Comparison of ENCODE assay signal across 19 cellular contexts in the genomic region with DNA sequence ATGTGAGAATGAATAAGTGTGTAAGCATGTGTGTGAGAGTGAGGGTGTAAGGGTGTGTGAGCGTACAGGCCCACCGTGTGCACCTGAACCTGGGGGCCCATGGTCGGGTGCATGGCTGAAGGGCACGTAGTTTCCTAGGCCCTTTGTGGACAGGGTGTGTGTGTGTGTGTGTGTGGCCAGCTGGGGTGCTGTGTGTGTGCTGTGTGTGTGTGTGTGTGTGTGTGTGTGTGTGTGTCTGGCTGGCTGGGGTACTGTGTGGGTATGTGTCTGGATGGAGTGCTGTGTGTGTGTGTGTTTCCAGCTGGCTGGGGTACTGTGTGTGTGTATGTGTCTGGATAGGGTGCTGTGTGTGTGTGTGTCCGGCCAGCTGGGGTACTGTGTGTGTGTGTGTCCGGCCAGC. TPM values are rescaled to one million over a fixed set of nuclear protein-coding genes. Genes with fewer than 3 reads are reported as not detected.
DNase-seq lines count a peak whose midpoint lies in the region; ATAC-seq, FAIRE-seq and TF ChIP-seq lines count a peak whose summit lies in the region.
"Had no signal": no experiment of that assay in that cellular context is flagged by ENCODE, and none has a peak within 500 bp of the region (broad histone marks: within the 10 kb centered on the region; RNA-seq: fewer than 3 reads in every experiment).

No MANE protein-coding gene starts in this region.

- TF ChIP-seq POLR2A in HepG2 (IDR thresholded peaks at IDR 0.05; ENCODE audit: insufficient read depth in 1 of 2, low read depth in 2 of 2, low read length in 2 of 2): no peak
- no peak for TF ChIP-seq POLR2A in right lobe of liver (IDR thresholded peaks at IDR 0.05)

- H2AFZ ChIP-seq in HepG2 (ENCODE audit: low read length) (no peak overlapping the region), neural progenitor cell (replicated peaks) (no peak overlapping the region)
- H2AFZ ChIP-seq: GM23248 had no signal

- no peaks in the 10 kb centered on the region for H3K9me3 Mint-ChIP-seq in endothelial cell (ENCODE audit: unreplicated experiment)
- no peaks in the 10 kb centered on the region for H3K9me3 Mint-ChIP-seq in neural progenitor cell
- H3K9me3 Mint-ChIP-seq: CD8-positive, alpha-beta memory T cell had no signal

- POLR2A ChIA-PET in HepG2 (lab: Yijun Ruan, JAX): no interaction called here

- ATAC-seq in HepG2 (no peak), right lobe of liver (no peak)

- in situ Hi-C loops in HepG2 (cut with HindIII; ENCODE audit: extremely low pct_ligation_motif_present, low pct_unique_long_range_greater_than_20kb): no loop called here

- no peak for FAIRE-seq in HepG2 (lab: Jason Lieb, UNC)
- FAIRE-seq in kidney (lab: Jason Lieb, UNC): no peak
- FAIRE-seq: A204.1, GM12892, RCC 7860 had no signal

- TF ChIP-seq CTCF in HepG2 (CRISPR knock-in tag; IDR thresholded peaks at IDR 0.05) (no peak), right lobe of liver (IDR thresholded peaks at IDR 0.05) (no peak), endothelial cell (IDR thresholded peaks at IDR 0.05; ENCODE audit: unreplicated experiment) (no peak), neural progenitor cell (IDR thresholded peaks at IDR 0.05) (no peak), kidney (IDR thresholded peaks at IDR 0.05; ENCODE audit: borderline replicate concordance, extremely low read depth, insufficient read depth) (no peak)

- H3K9ac ChIP-seq in HepG2 (ENCODE audit: insufficient read depth, low read depth, low read length): no peak overlapping the region; the same call in 1 of the 2 replicates
- H3K9ac ChIP-seq in neural progenitor cell: no peak overlapping the region
- no peak overlapping the region for H3K9ac ChIP-seq in kidney (ENCODE audit: low read length in 2 of 2)
- H3K9ac ChIP-seq: BLaER1, GM23248 had no signal

- H3K27me3 Mint-ChIP-seq in endothelial cell (ENCODE audit: unreplicated experiment): peaks cover 22% of the 10 kb centered on the region
- H3K27me3 Mint-ChIP-seq in neural progenitor cell (ENCODE audit: insufficient read depth, low read depth): peaks cover 10% of the 10 kb centered on the region

- H3K4me3 Mint-ChIP-seq in endothelial cell (ENCODE audit: unreplicated experiment): peak overlapping the region; percentile 50
- H3K4me3 Mint-ChIP-seq in neural progenitor cell: no peak overlapping the region
- H3K4me3 Mint-ChIP-seq: CD8-positive, alpha-beta memory T cell had no signal

- H3K9me3 ChIP-seq in HepG2 (ENCODE audit: low read length) (no peaks in the 10 kb centered on the region), right lobe of liver (no peaks in the 10 kb centered on the region), neural progenitor cell (ENCODE audit: low read depth) (no peaks in the 10 kb centered on the region), kidney (ENCODE audit: control insufficient read depth in 1 of 2, low read length in 2 of 2) (no peaks in the 10 kb centered on the region)
- H3K9me3 ChIP-seq: BLaER1 had no signal

- H3K79me2 ChIP-seq in HepG2 (ENCODE audit: insufficient read depth, low read length) (no peaks in the 10 kb centered on the region), neural progenitor cell (ENCODE audit: low read depth) (no peaks in the 10 kb centered on the region)

- H4K20me1 ChIP-seq in HepG2 (ENCODE audit: insufficient read depth, low read length) (no peaks in the 10 kb centered on the region), neural progenitor cell (ENCODE audit: low read depth) (no peaks in the 10 kb centered on the region)
- H4K20me1 ChIP-seq: BLaER1 had no signal

- H3K4me1 Mint-ChIP-seq in endothelial cell (ENCODE audit: unreplicated experiment): peaks cover 18% of the 10 kb centered on the region
- peaks cover 6% of the 10 kb centered on the region for H3K4me1 Mint-ChIP-seq in neural progenitor cell
- H3K4me1 Mint-ChIP-seq: CD8-positive, alpha-beta memory T cell had no signal

- H3K4me3 ChIP-seq in HepG2 (replicated peaks in 1 of 3; ENCODE audit: insufficient read depth in 1 of 3, low read depth in 2 of 3, low read length in 3 of 3): no peak overlapping the region
- H3K4me3 ChIP-seq in right lobe of liver: no peak overlapping the region
- no peak overlapping the region for H3K4me3 ChIP-seq in neural progenitor cell
- H3K4me3 ChIP-seq in kidney (ENCODE audit: low read length in 2 of 2): no peak overlapping the region
- H3K4me3 ChIP-seq: BLaER1, GM23248 had no signal

- peaks cover 25% of the 10 kb centered on the region for H3K4me1 ChIP-seq in HepG2 (ENCODE audit: insufficient read depth, low read length)
- H3K4me1 ChIP-seq in right lobe of liver: no peaks in the 10 kb centered on the region
- H3K4me1 ChIP-seq in neural progenitor cell: no peaks in the 10 kb centered on the region
- no peaks in the 10 kb centered on the region for H3K4me1 ChIP-seq in kidney (ENCODE audit: control insufficient read depth in 1 of 2, insufficient read depth in 1 of 2, low read depth in 1 of 2, low read length in 2 of 2)

- WGBS in HepG2 (ENCODE audit: low lambda C conversion rate): 49% methylated on average over 6 of the region's 6 CpGs
- 90% methylated on average over 2 of the region's 6 CpGs for WGBS in right lobe of liver (ENCODE audit: insufficient coverage, low coverage, low lambda C conversion rate, missing lambda C conversion rate)

- H3F3A ChIP-seq in neural progenitor cell (ENCODE audit: low read depth): no peaks in the 10 kb centered on the region

- H3K27me3 ChIP-seq in HepG2 (ENCODE audit: control insufficient read depth in 1 of 2, insufficient read depth in 2 of 2, low read length in 2 of 2) (peaks cover 0 to 26% of the 10 kb centered on the region in 2 experiments; a peak in 3 of 5 replicates), right lobe of liver (no peaks in the 10 kb centered on the region), neural progenitor cell (no peaks in the 10 kb centered on the region)
- H3K27me3 ChIP-seq: BLaER1 had no signal

- TF ChIP-seq EP300 in HepG2 (IDR thresholded peaks at IDR 0.05; ENCODE audit: low read depth in 2 of 2, low read length in 2 of 2) (no peak), HepG2 (CRISPR knock-in tag; IDR thresholded peaks at IDR 0.05; ENCODE audit: borderline replicate concordance) (no peak)

- no peak overlapping the region for H3K4me2 ChIP-seq in HepG2 (ENCODE audit: low read depth, low read length)
- H3K4me2 ChIP-seq in neural progenitor cell: no peak overlapping the region
- H3K4me2 ChIP-seq: BLaER1 had no signal

- DNase-seq in HepG2 (ENCODE audit: low spot score): no peak
- DNase-seq in right lobe of liver: no peak
- no peak for DNase-seq in endothelial cell (ENCODE audit: low spot score)
- DNase-seq in neural progenitor cell (ENCODE audit: low spot score): no peak
- no peak for DNase-seq in Kasumi-1 (lab: John Stamatoyannopoulos, UW)
- DNase-seq in kidney: no peak
- no peak for DNase-seq in globus pallidus (ENCODE audit: low spot score)
- DNase-seq: CD8-positive, alpha-beta memory T cell; GM23248; Karpas-422; NCI-H187; NCI-H446; NCI-H69; Right ventricle myocardium superior had no signal

- no TSS peak for BruUV-seq in HepG2 (replicated peaks; lab: Mats Ljungman, UMichigan)

- CTCF ChIA-PET in HepG2 (lab: Yijun Ruan, JAX; ENCODE audit: low intra/inter-chr PET ratio, low total read pairs): no interaction called here

- no peak for TF ChIP-seq RAD21 in HepG2 (CRISPR knock-in tag; IDR thresholded peaks at IDR 0.05)

- H3K27ac ChIP-seq in HepG2 (ENCODE audit: extremely low read length, insufficient read depth, low read length) (no peak overlapping the region), right lobe of liver (no peak overlapping the region), neural progenitor cell (no peak overlapping the region), kidney (ENCODE audit: low read depth in 2 of 2, low read length in 2 of 2) (no peak overlapping the region)
- H3K27ac ChIP-seq: BLaER1, GM23248 had no signal

- H3K36me3 ChIP-seq in HepG2 (replicated peaks in 1 of 2; ENCODE audit: control insufficient read depth in 1 of 2, insufficient read depth in 2 of 2, low read length in 2 of 2) (no peaks in the 10 kb centered on the region), right lobe of liver (no peaks in the 10 kb centered on the region), neural progenitor cell (no peaks in the 10 kb centered on the region), kidney (ENCODE audit: control insufficient read depth in 1 of 2, insufficient read depth in 2 of 2, low read length in 2 of 2) (no peaks in the 10 kb centered on the region)
- H3K36me3 ChIP-seq: BLaER1 had no signal

- intact Hi-C loops in HepG2 (cut with micrococcal nuclease; ENCODE audit: unreplicated experiment) (no loop called here), right lobe of liver (cut with DNase I) (no loop called here), kidney (cut with DNase I) (no loop called here)

- H3K27ac Mint-ChIP-seq in endothelial cell (ENCODE audit: unreplicated experiment): peak overlapping the region; percentile 63
- H3K27ac Mint-ChIP-seq in neural progenitor cell: peak overlapping the region; percentile 96

- H3K36me3 Mint-ChIP-seq in endothelial cell (ENCODE audit: low read depth, unreplicated experiment): peaks cover 17% of the 10 kb centered on the region
- no peaks in the 10 kb centered on the region for H3K36me3 Mint-ChIP-seq in neural progenitor cell
- H3K36me3 Mint-ChIP-seq: CD8-positive, alpha-beta memory T cell had no signal

RNA-seq across cellular contexts. Expression of gene SFTPB, which starts 2.0 kb away (rescaled TPM):
- not detected in 2 replicates for total RNA-seq in HepG2 (2016; rRNA removed; fragmentation: Illumina TruSeq; extraction: Trizol)
- not detected in 2 replicates for total RNA-seq in HepG2 (2016; cell fraction: cytosol; rRNA removed; fragmentation: Illumina TruSeq; extraction: Trizol; ENCODE audit: low read depth)
- total RNA-seq in HepG2 (2016; cell fraction: insoluble cytoplasmic fraction; rRNA removed; fragmentation: Illumina TruSeq; extraction: Trizol): not detected in 2 replicates
- not detected in 2 replicates for total RNA-seq in HepG2 (2016; cell fraction: membrane; rRNA removed; fragmentation: Illumina TruSeq; extraction: Trizol)
- total RNA-seq in HepG2 (2016; cell fraction: nucleus; rRNA removed; fragmentation: Illumina TruSeq; extraction: Trizol): not detected in 2 replicates
- polyA plus RNA-seq in HepG2 (2011; rRNA removed): not detected in 2 replicates
- polyA plus RNA-seq in HepG2 (2011; cell fraction: cytosol; rRNA removed): not detected in 2 replicates
- not detected in 2 replicates for polyA plus RNA-seq in HepG2 (2011; cell fraction: nucleus; rRNA removed)
- polyA plus RNA-seq in HepG2 (2012): not detected in 2 replicates
- not detected in 2 replicates for polyA plus RNA-seq in HepG2 (2016; cell fraction: cytosol; fragmentation: Illumina TruSeq; extraction: Trizol; ENCODE audit: low read depth)
- not detected in 2 replicates for polyA plus RNA-seq in HepG2 (2016; cell fraction: insoluble cytoplasmic fraction; fragmentation: Illumina TruSeq; extraction: Trizol; ENCODE audit: low read depth)
- not detected in 2 replicates for polyA plus RNA-seq in HepG2 (2016; cell fraction: membrane; fragmentation: Illumina TruSeq; extraction: Trizol; ENCODE audit: low read depth)
- not detected in 2 replicates for polyA plus RNA-seq in HepG2 (2016; cell fraction: nucleus; fragmentation: Illumina TruSeq; extraction: Trizol; ENCODE audit: insufficient read depth, low read depth)
- not detected in 2 replicates for polyA minus RNA-seq in HepG2 (2011; rRNA and poly(A)+ RNA removed; ENCODE audit: low replicate concordance)
- polyA minus RNA-seq in HepG2 (2011; cell fraction: cytosol; rRNA and poly(A)+ RNA removed): not detected in 2 replicates
- not detected in 2 replicates for polyA minus RNA-seq in HepG2 (2011; cell fraction: nucleus; rRNA and poly(A)+ RNA removed)
- total RNA-seq in right lobe of liver: 1 to 10 TPM in 1 of 6 experiments, under 1 TPM in 3, not detected in 2; 0.06 to 1.1 (median 0.79) TPM
- not detected for total RNA-seq in endothelial cell (ENCODE audit: unreplicated experiment)
- not detected in 2 replicates for total RNA-seq in neural progenitor cell (ENCODE audit: low replicate concordance)
- total RNA-seq in kidney: 1.3 TPM
- 0.92 TPM for polyA plus RNA-seq in kidney (ENCODE audit: insufficient read depth, low read depth, low replicate concordance)
- total RNA-seq: CD8-positive, alpha-beta memory T cell; Daoy; GM23248 had no signal
- polyA plus RNA-seq: CD8-positive, alpha-beta memory T cell; GM23248 had no signal

RNA-seq across cellular contexts. Expression of gene GNLY, which starts 28.1 kb away (rescaled TPM):
- total RNA-seq in HepG2 (2016; rRNA removed; fragmentation: Illumina TruSeq; extraction: Trizol) (not detected in 2 replicates), right lobe of liver (1 to 10 TPM in 5 of 6 experiments, under 1 TPM in 1; 0.92 to 3.1 (median 1.6) TPM), endothelial cell (ENCODE audit: unreplicated experiment) (not detected), neural progenitor cell (ENCODE audit: low replicate concordance) (0.65 TPM in 1 of 2 replicates, not detected in the other), kidney (5.5 TPM)
- total RNA-seq in HepG2 (2016; cell fraction: cytosol; rRNA removed; fragmentation: Illumina TruSeq; extraction: Trizol; ENCODE audit: low read depth): not detected in 2 replicates
- not detected in 2 replicates for total RNA-seq in HepG2 (2016; cell fraction: insoluble cytoplasmic fraction; rRNA removed; fragmentation: Illumina TruSeq; extraction: Trizol)
- total RNA-seq in HepG2 (2016; cell fraction: membrane; rRNA removed; fragmentation: Illumina TruSeq; extraction: Trizol): not detected in 2 replicates
- not detected in 2 replicates for total RNA-seq in HepG2 (2016; cell fraction: nucleus; rRNA removed; fragmentation: Illumina TruSeq; extraction: Trizol)
- polyA plus RNA-seq in HepG2 (2011; rRNA removed) (not detected in 2 replicates), kidney (ENCODE audit: insufficient read depth, low read depth, low replicate concordance) (8.1 TPM)
- not detected in 2 replicates for polyA plus RNA-seq in HepG2 (2011; cell fraction: cytosol; rRNA removed)
- polyA plus RNA-seq in HepG2 (2011; cell fraction: nucleus; rRNA removed): 0.23 TPM in 1 of 2 replicates, not detected in the other
- polyA plus RNA-seq in HepG2 (2012): 0.07 and 0.16 TPM in 2 replicates
- not detected in 2 replicates for polyA plus RNA-seq in HepG2 (2016; cell fraction: cytosol; fragmentation: Illumina TruSeq; extraction: Trizol; ENCODE audit: low read depth)
- not detected in 2 replicates for polyA plus RNA-seq in HepG2 (2016; cell fraction: insoluble cytoplasmic fraction; fragmentation: Illumina TruSeq; extraction: Trizol; ENCODE audit: low read depth)
- polyA plus RNA-seq in HepG2 (2016; cell fraction: membrane; fragmentation: Illumina TruSeq; extraction: Trizol; ENCODE audit: low read depth): not detected in 2 replicates
- not detected in 2 replicates for polyA plus RNA-seq in HepG2 (2016; cell fraction: nucleus; fragmentation: Illumina TruSeq; extraction: Trizol; ENCODE audit: insufficient read depth, low read depth)
- not detected in 2 replicates for polyA minus RNA-seq in HepG2 (2011; rRNA and poly(A)+ RNA removed; ENCODE audit: low replicate concordance)
- not detected in 2 replicates for polyA minus RNA-seq in HepG2 (2011; cell fraction: cytosol; rRNA and poly(A)+ RNA removed)
- not detected in 2 replicates for polyA minus RNA-seq in HepG2 (2011; cell fraction: nucleus; rRNA and poly(A)+ RNA removed)
- total RNA-seq: Daoy, GM23248 had no signal
- polyA plus RNA-seq: GM23248 had no signal

RNA-seq across cellular contexts. Expression of gene USP39, which starts 50.0 kb away (rescaled TPM):
- 63.3 and 80.2 TPM in 2 replicates for total RNA-seq in HepG2 (2016; rRNA removed; fragmentation: Illumina TruSeq; extraction: Trizol)
- total RNA-seq in HepG2 (2016; cell fraction: cytosol; rRNA removed; fragmentation: Illumina TruSeq; extraction: Trizol; ENCODE audit: low read depth): 20.2 and 21.5 TPM in 2 replicates
- 64.7 and 84.8 TPM in 2 replicates for total RNA-seq in HepG2 (2016; cell fraction: insoluble cytoplasmic fraction; rRNA removed; fragmentation: Illumina TruSeq; extraction: Trizol)
- total RNA-seq in HepG2 (2016; cell fraction: membrane; rRNA removed; fragmentation: Illumina TruSeq; extraction: Trizol): 37.2 and 41.8 TPM in 2 replicates
- 43.3 and 49.6 TPM in 2 replicates for total RNA-seq in HepG2 (2016; cell fraction: nucleus; rRNA removed; fragmentation: Illumina TruSeq; extraction: Trizol)
- polyA plus RNA-seq in HepG2 (2011; rRNA removed): 73.6 and 75.1 TPM in 2 replicates
- polyA plus RNA-seq in HepG2 (2011; cell fraction: cytosol; rRNA removed): 52.3 and 54.6 TPM in 2 replicates
- polyA plus RNA-seq in HepG2 (2011; cell fraction: nucleus; rRNA removed): 71.1 and 77.1 TPM in 2 replicates
- 51.9 and 66.6 TPM in 2 replicates for polyA plus RNA-seq in HepG2 (2012)
- polyA plus RNA-seq in HepG2 (2016; cell fraction: cytosol; fragmentation: Illumina TruSeq; extraction: Trizol; ENCODE audit: low read depth): 21.2 and 23.0 TPM in 2 replicates
- 106 and 107 TPM in 2 replicates for polyA plus RNA-seq in HepG2 (2016; cell fraction: insoluble cytoplasmic fraction; fragmentation: Illumina TruSeq; extraction: Trizol; ENCODE audit: low read depth)
- 36.4 and 40.9 TPM in 2 replicates for polyA plus RNA-seq in HepG2 (2016; cell fraction: membrane; fragmentation: Illumina TruSeq; extraction: Trizol; ENCODE audit: low read depth)
- polyA plus RNA-seq in HepG2 (2016; cell fraction: nucleus; fragmentation: Illumina TruSeq; extraction: Trizol; ENCODE audit: insufficient read depth, low read depth): 92.4 and 97.2 TPM in 2 replicates
- 156 and 185 TPM in 2 replicates for polyA minus RNA-seq in HepG2 (2011; rRNA and poly(A)+ RNA removed; ENCODE audit: low replicate concordance)
- polyA minus RNA-seq in HepG2 (2011; cell fraction: cytosol; rRNA and poly(A)+ RNA removed): 31.4 and 36.2 TPM in 2 replicates
- polyA minus RNA-seq in HepG2 (2011; cell fraction: nucleus; rRNA and poly(A)+ RNA removed): 60.5 and 67.6 TPM in 2 replicates
- total RNA-seq in right lobe of liver: 10 to 100 TPM; 14.7 to 32.8 (median 17.9) TPM
- 64.0 TPM for total RNA-seq in endothelial cell (ENCODE audit: unreplicated experiment)
- total RNA-seq in neural progenitor cell (ENCODE audit: low replicate concordance): 85.3 and 87.3 TPM in 2 replicates
- 36.4 TPM for total RNA-seq in kidney
- 35.5 TPM for polyA plus RNA-seq in kidney (ENCODE audit: insufficient read depth, low read depth, low replicate concordance)

RNA-seq across cellular contexts. Expression of gene C2orf68, which starts 54.1 kb away (rescaled TPM):
- total RNA-seq in HepG2 (2016; rRNA removed; fragmentation: Illumina TruSeq; extraction: Trizol): 47.1 and 49.0 TPM in 2 replicates
- 32.5 and 36.5 TPM in 2 replicates for total RNA-seq in HepG2 (2016; cell fraction: cytosol; rRNA removed; fragmentation: Illumina TruSeq; extraction: Trizol; ENCODE audit: low read depth)
- total RNA-seq in HepG2 (2016; cell fraction: insoluble cytoplasmic fraction; rRNA removed; fragmentation: Illumina TruSeq; extraction: Trizol): 48.7 and 49.6 TPM in 2 replicates
- 64.2 and 67.0 TPM in 2 replicates for total RNA-seq in HepG2 (2016; cell fraction: membrane; rRNA removed; fragmentation: Illumina TruSeq; extraction: Trizol)
- total RNA-seq in HepG2 (2016; cell fraction: nucleus; rRNA removed; fragmentation: Illumina TruSeq; extraction: Trizol): 33.2 and 34.7 TPM in 2 replicates
- 77.4 and 82.8 TPM in 2 replicates for polyA plus RNA-seq in HepG2 (2011; rRNA removed)
- polyA plus RNA-seq in HepG2 (2011; cell fraction: cytosol; rRNA removed): 32.5 and 38.0 TPM in 2 replicates
- polyA plus RNA-seq in HepG2 (2011; cell fraction: nucleus; rRNA removed): 55.4 and 70.0 TPM in 2 replicates
- polyA plus RNA-seq in HepG2 (2012): 42.2 and 51.9 TPM in 2 replicates
- 54.3 and 54.6 TPM in 2 replicates for polyA plus RNA-seq in HepG2 (2016; cell fraction: cytosol; fragmentation: Illumina TruSeq; extraction: Trizol; ENCODE audit: low read depth)
- 56.4 and 59.2 TPM in 2 replicates for polyA plus RNA-seq in HepG2 (2016; cell fraction: insoluble cytoplasmic fraction; fragmentation: Illumina TruSeq; extraction: Trizol; ENCODE audit: low read depth)
- 69.9 and 70.6 TPM in 2 replicates for polyA plus RNA-seq in HepG2 (2016; cell fraction: membrane; fragmentation: Illumina TruSeq; extraction: Trizol; ENCODE audit: low read depth)
- 76.9 and 78.6 TPM in 2 replicates for polyA plus RNA-seq in HepG2 (2016; cell fraction: nucleus; fragmentation: Illumina TruSeq; extraction: Trizol; ENCODE audit: insufficient read depth, low read depth)
- polyA minus RNA-seq in HepG2 (2011; rRNA and poly(A)+ RNA removed; ENCODE audit: low replicate concordance): 73.7 and 82.9 TPM in 2 replicates
- polyA minus RNA-seq in HepG2 (2011; cell fraction: cytosol; rRNA and poly(A)+ RNA removed): 34.4 and 42.2 TPM in 2 replicates
- polyA minus RNA-seq in HepG2 (2011; cell fraction: nucleus; rRNA and poly(A)+ RNA removed): 35.4 and 43.0 TPM in 2 replicates
- total RNA-seq in right lobe of liver: 10 to 100 TPM in 5 of 6 experiments, 1 to 10 TPM in 1; 7.6 to 22.7 (median 14.8) TPM
- total RNA-seq in endothelial cell (ENCODE audit: unreplicated experiment): 47.5 TPM
- 31.1 and 47.6 TPM in 2 replicates for total RNA-seq in neural progenitor cell (ENCODE audit: low replicate concordance)
- 34.5 TPM for total RNA-seq in kidney
- 37.6 TPM for polyA plus RNA-seq in kidney (ENCODE audit: insufficient read depth, low read depth, low replicate concordance)
